21 cellular contexts compared by ENCODE assay signal in genomic region chr1:167404161-167404888, GRCh38.
"Had no signal": no experiment of that assay in that cellular context is flagged by ENCODE, and none has a peak within 500 bp of the region (broad histone marks: within the 10 kb centered on the region; RNA-seq: fewer than 3 reads in every experiment).

No MANE protein-coding gene starts in this region.

- DNase-seq: activated CD4-positive, alpha-beta T cell treated with anti-CD3 and anti-CD28 coated beads, Interleukin-2, amount 50 U/mL, for 48 hours; activated effector memory CD4-positive, alpha-beta T cell treated with Interleukin-2 at 50 U/mL for 16 hours; activated naive CD4-positive, alpha-beta T cell treated with anti-CD3 and anti-CD28 coated beads, Interleukin-2, amount 50 U/mL, for 16 hours; activated T-cell treated with anti-CD3 and anti-CD28 coated beads, Interleukin-2, amount 50 U/mL, for 1 hour; effector memory CD4-positive, alpha-beta T cell; islet precursor cell; mucosa of descending colon; naive thymus-derived CD4-positive, alpha-beta T cell; retina; SK-N-SH; stimulated activated CD4-positive, alpha-beta T cell treated with anti-CD3 and anti-CD28 coated beads, Interleukin-2, amount 100 ng/mL, for 48 hours; stimulated activated naive B cell treated with anti-CD40 and anti-IgM and Interleukin-4, amounts not matched to agents 10 μg/mL and 1 μg/mL and 100 μg/mL, for 72 hours; substantia nigra; T-cell; T1000; transverse colon had no signal

- H3K27ac ChIP-seq: hepatocyte, transverse colon, VCaP had no signal

- ATAC-seq: left lobe of liver; mucosa of descending colon; naive thymus-derived CD4-positive, alpha-beta T cell; stimulated activated naive B cell treated with anti-CD40 and anti-IgM and Interleukin-4, amounts not matched to agents 10 μg/mL and 1 μg/mL and 100 μg/mL, for 72 hours; T-cell had no signal

- H3K27me3 Mint-ChIP-seq: central memory CD8-positive, alpha-beta T cell; memory B cell; naive thymus-derived CD4-positive, alpha-beta T cell; stimulated activated naive B cell treated with anti-CD40 and anti-IgM and Interleukin-4, amounts not matched to agents 10 μg/mL and 1 μg/mL and 100 μg/mL, for 72 hours; T-cell had no signal

- H3K4me3 ChIP-seq: hepatocyte, mucosa of descending colon, transverse colon had no signal

- H3K27ac Mint-ChIP-seq: stimulated activated naive B cell treated with anti-CD40 and anti-IgM and Interleukin-4, amounts not matched to agents 10 μg/mL and 1 μg/mL and 100 μg/mL, for 72 hours; T-cell had no signal

- H3K27me3 ChIP-seq: hepatocyte, transverse colon had no signal

- H3K9me3 ChIP-seq: mucosa of descending colon, SK-N-SH, transverse colon had no signal

- H3K9me3 Mint-ChIP-seq: central memory CD8-positive, alpha-beta T cell; memory B cell; naive thymus-derived CD4-positive, alpha-beta T cell; stimulated activated naive B cell treated with anti-CD40 and anti-IgM and Interleukin-4, amounts not matched to agents 10 μg/mL and 1 μg/mL and 100 μg/mL, for 72 hours; T-cell had no signal

- H3K4me1 Mint-ChIP-seq: central memory CD8-positive, alpha-beta T cell; stimulated activated naive B cell treated with anti-CD40 and anti-IgM and Interleukin-4, amounts not matched to agents 10 μg/mL and 1 μg/mL and 100 μg/mL, for 72 hours had no signal

- H3K4me3 Mint-ChIP-seq: central memory CD8-positive, alpha-beta T cell; memory B cell; naive thymus-derived CD4-positive, alpha-beta T cell; stimulated activated naive B cell treated with anti-CD40 and anti-IgM and Interleukin-4, amounts not matched to agents 10 μg/mL and 1 μg/mL and 100 μg/mL, for 72 hours; T-cell had no signal
